In the genomic region with DNA sequence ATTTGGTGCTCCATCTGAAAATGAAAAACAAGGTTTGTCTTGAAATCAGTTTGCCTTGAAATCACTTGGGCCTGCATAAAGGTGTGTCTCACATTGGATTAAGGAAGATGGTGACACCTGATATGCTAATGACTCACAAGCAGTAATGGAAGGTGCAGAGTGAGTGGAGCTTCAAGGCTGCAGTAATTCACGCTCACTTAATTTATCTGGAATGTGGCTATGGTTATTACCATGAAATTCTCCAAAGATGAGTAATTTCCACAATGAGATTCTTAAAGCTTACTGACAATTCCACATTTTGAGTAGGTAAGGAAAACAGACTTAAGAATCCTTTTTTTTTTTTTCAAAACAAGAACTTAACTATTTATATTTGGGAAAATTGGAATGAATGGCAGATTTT, we compare ENCODE assay signal across 19 cellular contexts.
DNase-seq lines count a peak whose midpoint lies in the region; ATAC-seq and TF ChIP-seq lines count a peak whose summit lies in the region.
"Had no signal": no experiment of that assay in that cellular context is flagged by ENCODE, and none has a peak within 500 bp of the region (broad histone marks: within the 10 kb centered on the region; RNA-seq: fewer than 3 reads in every experiment).

No MANE protein-coding gene starts in this region.

- in situ Hi-C loops in astrocyte of the cerebellum (cut with HindIII; ENCODE audit: low sequenced_read_pairs), result no loop called here
- in situ Hi-C loops in ACHN (cut with HindIII; ENCODE audit: low pct_ligation_motif_present, low pct_unique_long_range_greater_than_20kb, low sequenced_read_pairs), result no loop called here

- no peak overlapping the region for H2BK120ac ChIP-seq in mesendoderm (ENCODE audit: low read depth, low read length)

- ATAC-seq in GM19324 (IDR thresholded peaks at IDR 0.05; ENCODE audit: low FRiP score, unreplicated experiment), result no peak
- ATAC-seq: activated CD8-positive, alpha-beta T cell treated with anti-CD3 and anti-CD28 coated beads, Interleukin-2, amount 10 ng/mL, durations not matched to agents 7 days and 5 days; stimulated activated naive B cell treated with anti-CD40 and anti-IgM and Interleukin-4, amounts not matched to agents 10 μg/mL and 1 μg/mL and 100 μg/mL, for 72 hours had no signal

- no peaks in the 10 kb centered on the region for H3K4me1 ChIP-seq in mesendoderm (ENCODE audit: control insufficient read depth, low read depth, low read length)
- H3K4me1 ChIP-seq: HAP-1, parathyroid adenoma, tibial artery had no signal

- H3K79me2 ChIP-seq in mesendoderm (ENCODE audit: control insufficient read depth, insufficient read depth, low read length), result no peaks in the 10 kb centered on the region
- H3K79me2 ChIP-seq: parathyroid adenoma had no signal

- TF ChIP-seq CTCF in astrocyte of the cerebellum (IDR thresholded peaks at IDR 0.05; ENCODE audit: low read depth, low read length, missing control alignments), result no peak

- H2BK5ac ChIP-seq in mesendoderm (ENCODE audit: low read length), result no peak overlapping the region

- H4K8ac ChIP-seq in mesendoderm (ENCODE audit: low read depth, low read length), result no peak overlapping the region

- WGBS in mesendoderm (ENCODE audit: extremely low coverage, insufficient coverage, low lambda C conversion rate), result no CpG with 5 or more reads among the region's 1 CpG

- no peak overlapping the region for H2BK15ac ChIP-seq in mesendoderm (replicated peaks; ENCODE audit: low read depth)

- no peaks in the 10 kb centered on the region for H3K27me3 ChIP-seq in mesendoderm (ENCODE audit: insufficient read depth, low read length, poor library complexity)
- H3K27me3 ChIP-seq: tibial artery had no signal

- no peak overlapping the region for H3K4me2 ChIP-seq in mesendoderm (ENCODE audit: low read length)

- no peak overlapping the region for H3K23ac ChIP-seq in mesendoderm (ENCODE audit: low read length)

- H3K36me3 ChIP-seq in mesendoderm (ENCODE audit: control insufficient read depth, insufficient read depth, low read length), result no peaks in the 10 kb centered on the region
- H3K36me3 ChIP-seq: HAP-1, tibial artery had no signal

- H3K27ac ChIP-seq in mesendoderm (ENCODE audit: low read depth, low read length), result no peak overlapping the region
- H3K27ac ChIP-seq: parathyroid adenoma, tibial artery, VCaP had no signal

- H3K18ac ChIP-seq in mesendoderm (ENCODE audit: low read length), result no peak overlapping the region

- H3K4me3 ChIP-seq in astrocyte of the cerebellum (ENCODE audit: low read depth, low read length), result no peak overlapping the region
- H3K4me3 ChIP-seq in mesendoderm (ENCODE audit: low read length), result no peak overlapping the region
- H3K4me3 ChIP-seq: HAP-1, tibial artery had no signal

- H4K5ac ChIP-seq in mesendoderm (ENCODE audit: low read length), result no peak overlapping the region

- H3K56ac ChIP-seq in mesendoderm (ENCODE audit: low read length), result no peak overlapping the region

- no peak overlapping the region for H3K4ac ChIP-seq in mesendoderm (ENCODE audit: low read depth, low read length)

- H3K79me1 ChIP-seq in mesendoderm (ENCODE audit: low read length), result no peaks in the 10 kb centered on the region

- no peak overlapping the region for H2AK5ac ChIP-seq in mesendoderm (ENCODE audit: low read length)

- no peak overlapping the region for H3K9ac ChIP-seq in mesendoderm (ENCODE audit: low read length)
- H3K9ac ChIP-seq: parathyroid adenoma had no signal

- DNase-seq in EH (ENCODE audit: low read depth) (peak; percentile 44), LHCN-M2 (ENCODE audit: low read depth) (peak; percentile 39), astrocyte of the cerebellum (ENCODE audit: low read depth) (peak; percentile 85), mesendoderm (peak; percentile 93), ACHN (no peak), amniotic stem cell (lab: John Stamatoyannopoulos, UW) (no peak)
- DNase-seq in activated CD4-positive, alpha-beta T cell treated with anti-CD3 and anti-CD28 coated beads for 48 hours, result no peak
- DNase-seq: activated CD8-positive, alpha-beta T cell treated with anti-CD3 and anti-CD28 coated beads, Interleukin-2, amount 10 ng/mL, durations not matched to agents 7 days and 5 days; C1 segment of cervical spinal cord; cerebellar nuclear complex; NCI-H1694; NCI-H510A; OCI-M1; stimulated activated naive B cell treated with anti-CD40 and anti-IgM and Interleukin-4, amounts not matched to agents 10 μg/mL and 1 μg/mL and 100 μg/mL, for 72 hours; tibial artery had no signal

Comparison
In these comparisons a context has a peak if more than half of its experiments do, and no peak if none do; other contexts are left out.
1. DNase-seq: peak in EH (single experiment), LHCN-M2 (single experiment), astrocyte of the cerebellum (single experiment) and mesendoderm (single experiment); none in activated CD4-positive, alpha-beta T cell treated with anti-CD3 and anti-CD28 coated beads for 48 hours (single experiment), ACHN (single experiment) and amniotic stem cell (single experiment).